Comparison of ENCODE assay signal across 13 cellular contexts in genomic region chr5:177557041-177557647, GRCh38. TPM values are rescaled to one million over a fixed set of nuclear protein-coding genes. Genes with fewer than 3 reads are reported as not detected.
A peak's percentile ranks its signal among the peaks of the same experiment; 100 is the strongest.
DNase-seq lines count a peak whose midpoint lies in the region; ATAC-seq and TF ChIP-seq lines count a peak whose summit lies in the region.
"Had no signal": no experiment of that assay in that cellular context is flagged by ENCODE, and none has a peak within 500 bp of the region (broad histone marks: within the 10 kb centered on the region; RNA-seq: fewer than 3 reads in every experiment).

No MANE protein-coding gene starts in this region.

- peaks cover 25% of the 10 kb centered on the region for H3K4me1 ChIP-seq in hepatocyte (ENCODE audit: insufficient read depth)
- H3K4me1 ChIP-seq in right cardiac atrium (ENCODE audit: control insufficient read depth, insufficient read depth, low read length) = peaks cover 3% of the 10 kb centered on the region

- H3K27me3 ChIP-seq in hepatocyte = no peaks in the 10 kb centered on the region
- H3K27me3 ChIP-seq in right cardiac atrium (ENCODE audit: control insufficient read depth, insufficient read depth) = no peaks in the 10 kb centered on the region

- H3K27ac ChIP-seq in hepatocyte (peak overlapping the region; percentile 88), right cardiac atrium (ENCODE audit: low read length) (no peak overlapping the region)
- H3K27ac ChIP-seq: C4-2B, prostate gland had no signal

- H3K4me3 Mint-ChIP-seq in T-helper 2 cell treated with Interferon-gamma antibody and Interleukin-4, amounts not matched to agents 5 μg/mL and 100 μg/mL, for 36 hours = peak overlapping the region; percentile 42
- H3K4me3 Mint-ChIP-seq: memory B cell had no signal

- H3K4me2 ChIP-seq in hepatocyte = no peak overlapping the region

- H3K4me3 ChIP-seq in HFF-Myc (replicated peaks; ENCODE audit: low read depth, low read length) (no peak overlapping the region), hepatocyte (no peak overlapping the region), lower leg skin (ENCODE audit: low read depth, poor library complexity, severe bottlenecking) (no peak overlapping the region), right cardiac atrium (ENCODE audit: low read length) (no peak overlapping the region)
- H3K4me3 ChIP-seq: prostate gland had no signal

- peaks cover 16% of the 10 kb centered on the region for H4K20me1 ChIP-seq in hepatocyte (ENCODE audit: insufficient read depth, poor library complexity, severe bottlenecking)

- DNase-seq in COLO668 (lab: John Stamatoyannopoulos, UW; ENCODE audit: unreplicated experiment) (peak; percentile 7), HFF-Myc (ENCODE audit: extremely low read depth, low read depth) (peak; percentile 68), hepatocyte (ENCODE audit: low spot score) (peak; percentile 73), NOMO-1 treated with dmso at 0.1 percent for 144 hours (lab: John Stamatoyannopoulos, UW; ENCODE audit: unreplicated experiment) (no peak), NCI-H187 (lab: John Stamatoyannopoulos, UW) (no peak), lower leg skin (ENCODE audit: low spot score in 2 of 2) (no peak), right cardiac atrium (no peak)
- DNase-seq in T-helper 2 cell treated with Interferon-gamma antibody and Interleukin-4, amounts not matched to agents 5 μg/mL and 100 μg/mL, for 36 hours (ENCODE audit: low spot score) = peak; percentile 17
- DNase-seq: hypothalamus, NCI-H1694 treated with DMSO at 0.1 percent for 48 hours had no signal

- H3K9me2 ChIP-seq in hepatocyte (replicated peaks; ENCODE audit: insufficient read depth) = no peaks in the 10 kb centered on the region

- ATAC-seq in right cardiac atrium = no peak

- no peaks in the 10 kb centered on the region for H3K9me3 Mint-ChIP-seq in T-helper 2 cell treated with Interferon-gamma antibody and Interleukin-4, amounts not matched to agents 5 μg/mL and 100 μg/mL, for 36 hours
- H3K9me3 Mint-ChIP-seq: memory B cell had no signal

- peaks cover 2% of the 10 kb centered on the region for H3K36me3 ChIP-seq in hepatocyte (replicated peaks; ENCODE audit: insufficient read depth, low read depth)
- H3K36me3 ChIP-seq: prostate gland had no signal

- H2AFZ ChIP-seq in hepatocyte = no peak overlapping the region

- peaks cover 27% of the 10 kb centered on the region for H3K4me1 Mint-ChIP-seq in T-helper 2 cell treated with Interferon-gamma antibody and Interleukin-4, amounts not matched to agents 5 μg/mL and 100 μg/mL, for 36 hours (ENCODE audit: low read depth)

- H3K27ac Mint-ChIP-seq in T-helper 2 cell treated with Interferon-gamma antibody and Interleukin-4, amounts not matched to agents 5 μg/mL and 100 μg/mL, for 36 hours = peak overlapping the region; percentile 78
- H3K27ac Mint-ChIP-seq: memory B cell had no signal

- TF ChIP-seq POLR2A in lower leg skin (IDR thresholded peaks at IDR 0.05) = no peak

- no peaks in the 10 kb centered on the region for H3K9me3 ChIP-seq in hepatocyte (ENCODE audit: low read depth)
- no peaks in the 10 kb centered on the region for H3K9me3 ChIP-seq in right cardiac atrium (ENCODE audit: control insufficient read depth, low read length)
- H3K9me3 ChIP-seq: prostate gland had no signal

- no peaks in the 10 kb centered on the region for H3K27me3 Mint-ChIP-seq in T-helper 2 cell treated with Interferon-gamma antibody and Interleukin-4, amounts not matched to agents 5 μg/mL and 100 μg/mL, for 36 hours (ENCODE audit: low read depth)
- H3K27me3 Mint-ChIP-seq: memory B cell had no signal

- intact Hi-C loops in lower leg skin (cut with DNase I; ENCODE audit: low total_unique reads) (loop anchor here (5.0 kb wide), 1 partner anchor 575 kb away; the partner anchor contains the start of gene RMND5B), right cardiac atrium (cut with DNase I) (no loop called here)

- 41% methylated on average over 4 of the region's 4 CpGs for WGBS in hepatocyte (ENCODE audit: low lambda C conversion rate, missing lambda C conversion rate)
- 44 to 48% methylated on average over 4 of the region's 4 CpGs for WGBS in lower leg skin, 2 donors
- 57% methylated on average over 4 of the region's 4 CpGs for WGBS in right cardiac atrium

- TF ChIP-seq CTCF in HFF-Myc (IDR thresholded peaks at IDR 0.05; ENCODE audit: low read depth, low read length, missing control alignments) (no peak), hepatocyte (IDR thresholded peaks at IDR 0.05; ENCODE audit: poor library complexity) (no peak), lower leg skin (IDR thresholded peaks at IDR 0.05) (no peak)

- H3K36me3 Mint-ChIP-seq in T-helper 2 cell treated with Interferon-gamma antibody and Interleukin-4, amounts not matched to agents 5 μg/mL and 100 μg/mL, for 36 hours (ENCODE audit: low read depth) = peaks cover 7% of the 10 kb centered on the region
- H3K36me3 Mint-ChIP-seq: memory B cell had no signal

- H3K79me2 ChIP-seq in hepatocyte = peaks cover 23% of the 10 kb centered on the region

RNA-seq across cellular contexts. Expression of gene FAM193B, which starts 2.8 kb away (rescaled TPM):
- total RNA-seq in hepatocyte (31.4 and 67.6 TPM in 2 replicates), lower leg skin (100 to 1,000 TPM in 1 of 4 donors, 10 to 100 TPM in 3; 57.0 to 128 (median 69.7) TPM), right cardiac atrium (10 to 100 TPM; 24.9 to 34.2 (median 27.7) TPM)
- polyA plus RNA-seq in hepatocyte (76.1 and 136 TPM in 2 replicates), right cardiac atrium (41.8 TPM)

RNA-seq across cellular contexts. Expression of gene TMED9, which starts 34.9 kb away (rescaled TPM):
- total RNA-seq in hepatocyte (171 and 187 TPM in 2 replicates), lower leg skin (10 to 100 TPM; 70.4 to 95.7 (median 80.4) TPM), right cardiac atrium (100 to 1,000 TPM in 1 of 4 donors, 10 to 100 TPM in 3; 64.4 to 102 (median 74.0) TPM)
- polyA plus RNA-seq in hepatocyte (512 and 519 TPM in 2 replicates), right cardiac atrium (84.6 TPM)

RNA-seq across cellular contexts. Expression of gene DDX41, which starts 40.4 kb away (rescaled TPM):
- total RNA-seq in hepatocyte (45.0 and 65.9 TPM in 2 replicates), lower leg skin (100 to 1,000 TPM in 1 of 4 donors, 10 to 100 TPM in 3; 70.7 to 108 (median 88.6) TPM), right cardiac atrium (10 to 100 TPM; 36.0 to 43.5 (median 40.3) TPM)
- polyA plus RNA-seq in hepatocyte (42.8 and 50.7 TPM in 2 replicates), right cardiac atrium (30.5 TPM)

RNA-seq across cellular contexts. Expression of gene B4GALT7, which starts 42.8 kb away (rescaled TPM):
- total RNA-seq in hepatocyte (28.5 and 29.2 TPM in 2 replicates), lower leg skin (10 to 100 TPM; 11.8 to 17.8 (median 16.4) TPM), right cardiac atrium (10 to 100 TPM; 15.8 to 24.1 (median 20.7) TPM)
- polyA plus RNA-seq in hepatocyte (60.7 and 67.6 TPM in 2 replicates), right cardiac atrium (24.1 TPM)

RNA-seq across cellular contexts. Expression of gene DOK3, which starts 47.5 kb away (rescaled TPM):
- total RNA-seq in hepatocyte = 3.3 and 3.5 TPM in 2 replicates
- 2.6 and 3.1 TPM in 2 replicates for polyA plus RNA-seq in hepatocyte
- total RNA-seq in lower leg skin = 1 to 10 TPM; 1.5 to 4.0 (median 2.0) TPM
- 1 to 10 TPM; 3.1 to 4.5 (median 3.9) TPM for total RNA-seq in right cardiac atrium
- 1.4 TPM for polyA plus RNA-seq in right cardiac atrium

Comparison
In these comparisons a context has a peak if more than half of its experiments do, and no peak if none do; other contexts are left out.
1. DNase-seq: peak in COLO668 (single experiment), HFF-Myc (single experiment), T-helper 2 cell treated with Interferon-gamma antibody and Interleukin-4, amounts not matched to agents 5 μg/mL and 100 μg/mL, for 36 hours (single experiment) and hepatocyte (single experiment); none in NOMO-1 treated with dmso at 0.1 percent for 144 hours (single experiment), NCI-H187 (0 of 2), lower leg skin (0 of 2) and right cardiac atrium (0 of 3).